ENCODE assay signal across 27 cellular contexts in the genomic region with DNA sequence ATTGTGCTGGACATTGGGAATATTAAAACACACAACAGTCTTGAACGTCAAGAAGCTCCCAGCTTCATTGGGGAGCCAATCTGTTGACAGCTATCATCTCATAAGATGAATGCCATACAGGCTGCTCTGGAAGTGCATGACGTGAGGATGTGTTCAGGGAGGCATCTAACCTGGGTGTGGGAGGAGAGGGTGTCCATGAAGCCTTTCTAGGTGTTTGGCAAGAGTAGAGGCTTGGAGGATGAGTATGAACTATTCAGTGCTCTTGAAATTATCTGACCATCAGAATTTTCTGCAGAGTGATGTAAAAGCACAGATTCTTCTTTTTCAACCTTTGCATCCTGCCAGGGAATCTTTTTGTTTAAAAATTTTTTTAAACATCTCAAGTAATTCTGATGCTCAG. TPM values are rescaled to one million over a fixed set of nuclear protein-coding genes. Genes with fewer than 3 reads are reported as not detected.
DNase-seq lines count a peak whose midpoint lies in the region; ATAC-seq and TF ChIP-seq lines count a peak whose summit lies in the region.
"Had no signal": no experiment of that assay in that cellular context is flagged by ENCODE, and none has a peak within 500 bp of the region (broad histone marks: within the 10 kb centered on the region; RNA-seq: fewer than 3 reads in every experiment).

No MANE protein-coding gene starts in this region.

- peak; percentile 68 for ATAC-seq in omental fat pad (ENCODE audit: low FRiP score)
- ATAC-seq in GM21423 (IDR thresholded peaks at IDR 0.05; ENCODE audit: unreplicated experiment), result no peak
- no peak for ATAC-seq in GM21737 (IDR thresholded peaks at IDR 0.05; ENCODE audit: unreplicated experiment)
- ATAC-seq: A549; CD8-positive, alpha-beta T cell had no signal

- DNase-seq in NCI-H226 (peak; percentile 56), amniotic epithelial cell (ENCODE audit: low read depth) (peak; percentile 71), omental fat pad (ENCODE audit: low spot score) (no peak), NCI-H1694 treated with DMSO at 0.1 percent for 48 hours (lab: John Stamatoyannopoulos, UW) (no peak)
- DNase-seq: 8988T; ACHN; AML-193; BE2C; C1 segment of cervical spinal cord; Caco-2; Calu3; CD4-positive, alpha-beta memory T cell; CD4-positive, alpha-beta T cell; CD4-positive, CD25-positive, alpha-beta regulatory T cell; CD8-positive, alpha-beta memory T cell; CD8-positive, alpha-beta T cell; COR-L47; DMS 273 treated with DMSO at 0.1 percent for 48 hours; DMS153; DMS53; DMS79; DMS79 treated with DMSO at 0.1 percent for 48 hours; DND-41; EL had no signal

- TF ChIP-seq CTCF in omental fat pad (IDR thresholded peaks at IDR 0.05), result no peak

RNA-seq across cellular contexts. Expression of gene AKAP7, which starts 11.6 kb away (rescaled TPM):
- 10 to 100 TPM in 2 of 4 donors, 1 to 10 TPM in 2; 8.1 to 16.6 (median 10.7) TPM for total RNA-seq in omental fat pad

Comparison
In these comparisons a context has a peak if more than half of its experiments do, and no peak if none do; other contexts are left out.
1. DNase-seq: peak in NCI-H226 (single experiment) and amniotic epithelial cell (single experiment); none in omental fat pad (single experiment) and NCI-H1694 treated with DMSO at 0.1 percent for 48 hours (single experiment).